1 cellular context compared by ENCODE assay signal in the genomic region with DNA sequence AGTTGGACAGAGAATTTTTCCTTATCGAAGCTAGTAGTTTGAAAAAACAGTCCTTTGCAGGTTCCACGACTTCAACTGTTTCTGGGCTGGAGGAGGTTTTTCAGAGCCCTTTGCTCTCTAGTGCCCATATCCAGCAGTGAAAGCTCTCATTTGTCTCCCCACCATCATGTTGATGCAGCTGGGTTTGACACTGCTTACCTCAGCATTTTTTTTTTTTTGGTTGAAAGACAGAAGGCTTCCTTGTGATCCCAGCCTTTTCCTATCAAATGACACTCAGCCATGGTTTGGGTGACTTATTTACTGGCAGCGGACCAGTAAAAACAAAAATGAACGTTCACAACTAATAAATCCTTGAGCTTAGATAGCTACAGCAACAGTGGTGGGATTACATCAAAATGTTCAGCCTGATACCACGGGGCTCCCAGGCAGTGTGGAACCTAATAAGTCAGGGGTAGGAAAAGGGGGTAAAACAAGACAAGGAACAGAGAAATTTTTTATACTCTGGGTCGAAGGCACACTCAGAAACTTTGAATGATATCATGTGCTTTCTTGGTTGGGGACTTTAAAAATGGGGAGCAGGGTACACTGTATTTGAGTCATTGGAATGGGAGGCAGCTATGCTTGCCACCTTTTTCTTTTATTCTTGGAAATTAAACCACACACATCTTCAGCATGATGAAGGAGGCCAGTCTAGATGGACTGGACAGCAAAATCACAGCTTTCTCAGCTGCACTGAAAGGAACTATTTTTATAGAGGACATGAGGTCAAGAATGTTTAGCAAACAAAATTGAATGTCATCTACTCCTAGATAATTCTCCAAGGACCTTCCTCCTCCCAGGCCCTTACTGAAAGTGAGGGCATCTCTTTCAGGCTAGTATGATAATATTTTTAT.
A peak's percentile ranks its signal among the peaks of the same experiment; 100 is the strongest.
TF ChIP-seq lines count a peak whose summit lies in the region.

No MANE protein-coding gene starts in this region.

TF ChIP-seq in HEK293, 187 proteins besides CTCF, POLR2A, EP300 and RAD21 (continued from another document and continues in another):
- no peak for TF ChIP-seq ZNF571 (tag by site-specific recombination; IDR thresholded peaks at IDR 0.05)
- TF ChIP-seq, protein P1, sequence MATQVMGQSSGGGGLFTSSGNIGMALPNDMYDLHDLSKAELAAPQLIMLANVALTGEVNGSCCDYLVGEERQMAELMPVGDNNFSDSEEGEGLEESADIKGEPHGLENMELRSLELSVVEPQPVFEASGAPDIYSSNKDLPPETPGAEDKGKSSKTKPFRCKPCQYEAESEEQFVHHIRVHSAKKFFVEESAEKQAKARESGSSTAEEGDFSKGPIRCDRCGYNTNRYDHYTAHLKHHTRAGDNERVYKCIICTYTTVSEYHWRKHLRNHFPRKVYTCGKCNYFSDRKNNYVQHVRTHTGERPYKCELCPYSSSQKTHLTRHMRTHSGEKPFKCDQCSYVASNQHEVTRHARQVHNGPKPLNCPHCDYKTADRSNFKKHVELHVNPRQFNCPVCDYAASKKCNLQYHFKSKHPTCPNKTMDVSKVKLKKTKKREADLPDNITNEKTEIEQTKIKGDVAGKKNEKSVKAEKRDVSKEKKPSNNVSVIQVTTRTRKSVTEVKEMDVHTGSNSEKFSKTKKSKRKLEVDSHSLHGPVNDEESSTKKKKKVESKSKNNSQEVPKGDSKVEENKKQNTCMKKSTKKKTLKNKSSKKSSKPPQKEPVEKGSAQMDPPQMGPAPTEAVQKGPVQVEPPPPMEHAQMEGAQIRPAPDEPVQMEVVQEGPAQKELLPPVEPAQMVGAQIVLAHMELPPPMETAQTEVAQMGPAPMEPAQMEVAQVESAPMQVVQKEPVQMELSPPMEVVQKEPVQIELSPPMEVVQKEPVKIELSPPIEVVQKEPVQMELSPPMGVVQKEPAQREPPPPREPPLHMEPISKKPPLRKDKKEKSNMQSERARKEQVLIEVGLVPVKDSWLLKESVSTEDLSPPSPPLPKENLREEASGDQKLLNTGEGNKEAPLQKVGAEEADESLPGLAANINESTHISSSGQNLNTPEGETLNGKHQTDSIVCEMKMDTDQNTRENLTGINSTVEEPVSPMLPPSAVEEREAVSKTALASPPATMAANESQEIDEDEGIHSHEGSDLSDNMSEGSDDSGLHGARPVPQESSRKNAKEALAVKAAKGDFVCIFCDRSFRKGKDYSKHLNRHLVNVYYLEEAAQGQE (tag by site-specific recombination; IDR thresholded peaks at IDR 0.05): no peak; the same call in 1 of the 2 replicates
- TF ChIP-seq, protein P2, sequence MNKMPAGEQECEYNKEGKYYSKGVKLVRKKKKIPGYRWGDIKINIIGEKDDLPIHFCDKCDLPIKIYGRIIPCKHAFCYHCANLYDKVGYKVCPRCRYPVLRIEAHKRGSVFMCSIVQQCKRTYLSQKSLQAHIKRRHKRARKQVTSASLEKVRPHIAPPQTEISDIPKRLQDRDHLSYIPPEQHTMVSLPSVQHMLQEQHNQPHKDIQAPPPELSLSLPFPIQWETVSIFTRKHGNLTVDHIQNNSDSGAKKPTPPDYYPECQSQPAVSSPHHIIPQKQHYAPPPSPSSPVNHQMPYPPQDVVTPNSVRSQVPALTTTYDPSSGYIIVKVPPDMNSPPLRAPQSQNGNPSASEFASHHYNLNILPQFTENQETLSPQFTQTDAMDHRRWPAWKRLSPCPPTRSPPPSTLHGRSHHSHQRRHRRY (tag by site-specific recombination; IDR thresholded peaks at IDR 0.05): no peak
- no peak for TF ChIP-seq ZNF155 (tag by site-specific recombination; IDR thresholded peaks at IDR 0.05)
- TF ChIP-seq PRDM1 (tag by site-specific recombination; IDR thresholded peaks at IDR 0.05): no peak
- peak; percentile 84; the same call in 1 of the 2 replicates for TF ChIP-seq TRIM28 (IDR thresholded peaks at IDR 0.05; ENCODE audit: borderline replicate concordance, low read length)
- TF ChIP-seq ZNF501 (tag by site-specific recombination; IDR thresholded peaks at IDR 0.05): no peak
- TF ChIP-seq ZNF777 (tag by site-specific recombination; IDR thresholded peaks at IDR 0.05; ENCODE audit: borderline replicate concordance): no peak
- peak; percentile 85 for TF ChIP-seq MZF1 (tag by site-specific recombination; IDR thresholded peaks at IDR 0.05; ENCODE audit: borderline replicate concordance)
- TF ChIP-seq YY2 (tag by site-specific recombination; IDR thresholded peaks at IDR 0.05): no peak
- peak; percentile 74 for TF ChIP-seq ZNF843 (tag by site-specific recombination; IDR thresholded peaks at IDR 0.05)
- no peak for TF ChIP-seq BCL11A (tag by site-specific recombination; IDR thresholded peaks at IDR 0.05; ENCODE audit: low read depth)
- peak; percentile 26; the same call in 1 of the 2 replicates for TF ChIP-seq WT1 (tag by site-specific recombination; IDR thresholded peaks at IDR 0.05)
- TF ChIP-seq FEZF1 (tag by site-specific recombination; IDR thresholded peaks at IDR 0.05): peak; percentile 77
- no peak for TF ChIP-seq SALL2 (tag by site-specific recombination; IDR thresholded peaks at IDR 0.05; ENCODE audit: borderline replicate concordance)
- TF ChIP-seq, protein P3, sequence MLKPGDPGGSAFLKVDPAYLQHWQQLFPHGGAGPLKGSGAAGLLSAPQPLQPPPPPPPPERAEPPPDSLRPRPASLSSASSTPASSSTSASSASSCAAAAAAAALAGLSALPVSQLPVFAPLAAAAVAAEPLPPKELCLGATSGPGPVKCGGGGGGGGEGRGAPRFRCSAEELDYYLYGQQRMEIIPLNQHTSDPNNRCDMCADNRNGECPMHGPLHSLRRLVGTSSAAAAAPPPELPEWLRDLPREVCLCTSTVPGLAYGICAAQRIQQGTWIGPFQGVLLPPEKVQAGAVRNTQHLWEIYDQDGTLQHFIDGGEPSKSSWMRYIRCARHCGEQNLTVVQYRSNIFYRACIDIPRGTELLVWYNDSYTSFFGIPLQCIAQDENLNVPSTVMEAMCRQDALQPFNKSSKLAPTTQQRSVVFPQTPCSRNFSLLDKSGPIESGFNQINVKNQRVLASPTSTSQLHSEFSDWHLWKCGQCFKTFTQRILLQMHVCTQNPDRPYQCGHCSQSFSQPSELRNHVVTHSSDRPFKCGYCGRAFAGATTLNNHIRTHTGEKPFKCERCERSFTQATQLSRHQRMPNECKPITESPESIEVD (tag by site-specific recombination; IDR thresholded peaks at IDR 0.05): peak; percentile 52
- no peak for TF ChIP-seq ZNF10 (tag by site-specific recombination; IDR thresholded peaks at IDR 0.05)
- peak; percentile 60; the same call in 1 of the 2 replicates for TF ChIP-seq IKZF3 (tag by site-specific recombination; IDR thresholded peaks at IDR 0.05)
- TF ChIP-seq, protein P4, sequence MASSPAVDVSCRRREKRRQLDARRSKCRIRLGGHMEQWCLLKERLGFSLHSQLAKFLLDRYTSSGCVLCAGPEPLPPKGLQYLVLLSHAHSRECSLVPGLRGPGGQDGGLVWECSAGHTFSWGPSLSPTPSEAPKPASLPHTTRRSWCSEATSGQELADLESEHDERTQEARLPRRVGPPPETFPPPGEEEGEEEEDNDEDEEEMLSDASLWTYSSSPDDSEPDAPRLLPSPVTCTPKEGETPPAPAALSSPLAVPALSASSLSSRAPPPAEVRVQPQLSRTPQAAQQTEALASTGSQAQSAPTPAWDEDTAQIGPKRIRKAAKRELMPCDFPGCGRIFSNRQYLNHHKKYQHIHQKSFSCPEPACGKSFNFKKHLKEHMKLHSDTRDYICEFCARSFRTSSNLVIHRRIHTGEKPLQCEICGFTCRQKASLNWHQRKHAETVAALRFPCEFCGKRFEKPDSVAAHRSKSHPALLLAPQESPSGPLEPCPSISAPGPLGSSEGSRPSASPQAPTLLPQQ (tag by site-specific recombination; IDR thresholded peaks at IDR 0.05): peak; percentile 63
- TF ChIP-seq ZNF701 (tag by site-specific recombination; IDR thresholded peaks at IDR 0.05): no peak
- no peak for TF ChIP-seq ZNF768 (tag by site-specific recombination; IDR thresholded peaks at IDR 0.05)
- 0 out of 2 replicates have a peak, but pooled peaks have one; percentile 16 for TF ChIP-seq ZBTB21 (tag by site-specific recombination; IDR thresholded peaks at IDR 0.05)
- TF ChIP-seq ZBTB8A (tag by site-specific recombination; IDR thresholded peaks at IDR 0.05): peak; percentile 59
- peak; percentile 68; the same call in 1 of the 2 replicates for TF ChIP-seq ZEB2 (tag by site-specific recombination; IDR thresholded peaks at IDR 0.05)
- no peak for TF ChIP-seq ZFP41 (tag by site-specific recombination; IDR thresholded peaks at IDR 0.05; ENCODE audit: borderline replicate concordance)
- TF ChIP-seq, protein P5, sequence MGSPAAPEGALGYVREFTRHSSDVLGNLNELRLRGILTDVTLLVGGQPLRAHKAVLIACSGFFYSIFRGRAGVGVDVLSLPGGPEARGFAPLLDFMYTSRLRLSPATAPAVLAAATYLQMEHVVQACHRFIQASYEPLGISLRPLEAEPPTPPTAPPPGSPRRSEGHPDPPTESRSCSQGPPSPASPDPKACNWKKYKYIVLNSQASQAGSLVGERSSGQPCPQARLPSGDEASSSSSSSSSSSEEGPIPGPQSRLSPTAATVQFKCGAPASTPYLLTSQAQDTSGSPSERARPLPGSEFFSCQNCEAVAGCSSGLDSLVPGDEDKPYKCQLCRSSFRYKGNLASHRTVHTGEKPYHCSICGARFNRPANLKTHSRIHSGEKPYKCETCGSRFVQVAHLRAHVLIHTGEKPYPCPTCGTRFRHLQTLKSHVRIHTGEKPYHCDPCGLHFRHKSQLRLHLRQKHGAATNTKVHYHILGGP (tag by site-specific recombination; IDR thresholded peaks at IDR 0.05): 0 out of 2 replicates have a peak, but pooled peaks have one; percentile 11
- peak; percentile 53; the same call in 1 of the 2 replicates for TF ChIP-seq ZBTB17 (tag by site-specific recombination; IDR thresholded peaks at IDR 0.05)
- TF ChIP-seq SCRT2 (tag by site-specific recombination; IDR thresholded peaks at IDR 0.05): peak; percentile 47; the same call in 1 of the 2 replicates
- TF ChIP-seq ZNF366 (tag by site-specific recombination; conservative IDR thresholded peaks at IDR 0.05): peak; percentile 74
- TF ChIP-seq ZIC2 (tag by site-specific recombination; IDR thresholded peaks at IDR 0.05): 0 out of 2 replicates have a peak, but pooled peaks have one; percentile 10
- TF ChIP-seq ZXDB (tag by site-specific recombination; IDR thresholded peaks at IDR 0.05): peak; percentile 74; the same call in 1 of the 2 replicates
- no peak for TF ChIP-seq ZNF514 (tag by site-specific recombination; IDR thresholded peaks at IDR 0.05)
- TF ChIP-seq, protein P6, sequence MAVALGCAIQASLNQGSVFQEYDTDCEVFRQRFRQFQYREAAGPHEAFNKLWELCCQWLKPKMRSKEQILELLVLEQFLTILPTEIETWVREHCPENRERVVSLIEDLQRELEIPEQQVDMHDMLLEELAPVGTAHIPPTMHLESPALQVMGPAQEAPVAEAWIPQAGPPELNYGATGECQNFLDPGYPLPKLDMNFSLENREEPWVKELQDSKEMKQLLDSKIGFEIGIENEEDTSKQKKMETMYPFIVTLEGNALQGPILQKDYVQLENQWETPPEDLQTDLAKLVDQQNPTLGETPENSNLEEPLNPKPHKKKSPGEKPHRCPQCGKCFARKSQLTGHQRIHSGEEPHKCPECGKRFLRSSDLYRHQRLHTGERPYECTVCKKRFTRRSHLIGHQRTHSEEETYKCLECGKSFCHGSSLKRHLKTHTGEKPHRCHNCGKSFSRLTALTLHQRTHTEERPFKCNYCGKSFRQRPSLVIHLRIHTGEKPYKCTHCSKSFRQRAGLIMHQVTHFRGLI (tag by site-specific recombination; IDR thresholded peaks at IDR 0.05): no peak
- no peak for TF ChIP-seq ZBTB48 (tag by site-specific recombination; IDR thresholded peaks at IDR 0.05)
- TF ChIP-seq ZNF221 (tag by site-specific recombination; IDR thresholded peaks at IDR 0.05; ENCODE audit: borderline replicate concordance): no peak
- no peak for TF ChIP-seq BCL11B (tag by site-specific recombination; IDR thresholded peaks at IDR 0.05; ENCODE audit: low read depth)
- no peak for TF ChIP-seq HOXC10 (CRISPR knock-in tag; IDR thresholded peaks at IDR 0.05)
- TF ChIP-seq, protein P7, sequence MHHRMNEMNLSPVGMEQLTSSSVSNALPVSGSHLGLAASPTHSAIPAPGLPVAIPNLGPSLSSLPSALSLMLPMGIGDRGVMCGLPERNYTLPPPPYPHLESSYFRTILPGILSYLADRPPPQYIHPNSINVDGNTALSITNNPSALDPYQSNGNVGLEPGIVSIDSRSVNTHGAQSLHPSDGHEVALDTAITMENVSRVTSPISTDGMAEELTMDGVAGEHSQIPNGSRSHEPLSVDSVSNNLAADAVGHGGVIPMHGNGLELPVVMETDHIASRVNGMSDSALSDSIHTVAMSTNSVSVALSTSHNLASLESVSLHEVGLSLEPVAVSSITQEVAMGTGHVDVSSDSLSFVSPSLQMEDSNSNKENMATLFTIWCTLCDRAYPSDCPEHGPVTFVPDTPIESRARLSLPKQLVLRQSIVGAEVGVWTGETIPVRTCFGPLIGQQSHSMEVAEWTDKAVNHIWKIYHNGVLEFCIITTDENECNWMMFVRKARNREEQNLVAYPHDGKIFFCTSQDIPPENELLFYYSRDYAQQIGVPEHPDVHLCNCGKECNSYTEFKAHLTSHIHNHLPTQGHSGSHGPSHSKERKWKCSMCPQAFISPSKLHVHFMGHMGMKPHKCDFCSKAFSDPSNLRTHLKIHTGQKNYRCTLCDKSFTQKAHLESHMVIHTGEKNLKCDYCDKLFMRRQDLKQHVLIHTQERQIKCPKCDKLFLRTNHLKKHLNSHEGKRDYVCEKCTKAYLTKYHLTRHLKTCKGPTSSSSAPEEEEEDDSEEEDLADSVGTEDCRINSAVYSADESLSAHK (tag by site-specific recombination; IDR thresholded peaks at IDR 0.05): no peak
- no peak for TF ChIP-seq ZNF677 (tag by site-specific recombination; IDR thresholded peaks at IDR 0.05)
- no peak for TF ChIP-seq ZNF184 (tag by site-specific recombination; IDR thresholded peaks at IDR 0.05)
- no peak for TF ChIP-seq ZNF433 (tag by site-specific recombination; IDR thresholded peaks at IDR 0.05; ENCODE audit: low read depth)
- TF ChIP-seq GLIS2 (tag by site-specific recombination; IDR thresholded peaks at IDR 0.05): no peak
- TF ChIP-seq ZNF404 (tag by site-specific recombination; IDR thresholded peaks at IDR 0.05): no peak
- peak; percentile 58; the same call in 1 of the 2 replicates for TF ChIP-seq ZNF24 (tag by site-specific recombination; IDR thresholded peaks at IDR 0.05)
- TF ChIP-seq TCF7L2 (IDR thresholded peaks at IDR 0.05; ENCODE audit: borderline replicate concordance, low read depth, low read length): 0 out of 2 replicates have a peak, but pooled peaks have one; percentile 59
- 0 out of 2 replicates have a peak, but pooled peaks have one; percentile 50 for TF ChIP-seq ZNF561 (tag by site-specific recombination; IDR thresholded peaks at IDR 0.05; ENCODE audit: borderline replicate concordance)
- TF ChIP-seq ZNF311 (tag by site-specific recombination; IDR thresholded peaks at IDR 0.05; ENCODE audit: borderline replicate concordance): no peak
- no peak for TF ChIP-seq SP3 (tag by site-specific recombination; IDR thresholded peaks at IDR 0.05)
- TF ChIP-seq SP2 (tag by site-specific recombination; IDR thresholded peaks at IDR 0.05): no peak
- TF ChIP-seq, protein P8, sequence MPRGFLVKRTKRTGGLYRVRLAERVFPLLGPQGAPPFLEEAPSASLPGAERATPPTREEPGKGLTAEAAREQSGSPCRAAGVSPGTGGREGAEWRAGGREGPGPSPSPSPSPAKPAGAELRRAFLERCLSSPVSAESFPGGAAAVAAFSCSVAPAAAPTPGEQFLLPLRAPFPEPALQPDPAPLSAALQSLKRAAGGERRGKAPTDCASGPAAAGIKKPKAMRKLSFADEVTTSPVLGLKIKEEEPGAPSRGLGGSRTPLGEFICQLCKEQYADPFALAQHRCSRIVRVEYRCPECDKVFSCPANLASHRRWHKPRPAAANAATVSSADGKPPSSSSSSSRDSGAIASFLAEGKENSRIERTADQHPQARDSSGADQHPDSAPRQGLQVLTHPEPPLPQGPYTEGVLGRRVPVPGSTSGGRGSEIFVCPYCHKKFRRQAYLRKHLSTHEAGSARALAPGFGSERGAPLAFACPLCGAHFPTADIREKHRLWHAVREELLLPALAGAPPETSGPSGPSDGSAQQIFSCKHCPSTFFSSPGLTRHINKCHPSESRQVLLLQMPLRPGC (tag by site-specific recombination; IDR thresholded peaks at IDR 0.05): no peak
